37 cellular contexts compared by ENCODE assay signal in genomic region chr1:46367072-46367471, GRCh38.
"Had no signal": no experiment of that assay in that cellular context is flagged by ENCODE, and none has a peak within 500 bp of the region (broad histone marks: within the 10 kb centered on the region; RNA-seq: fewer than 3 reads in every experiment).

No MANE protein-coding gene starts in this region.

- H3K27me3 Mint-ChIP-seq: activated B cell treated with CpG ODN at 0.5 μM for 24 hours; activated CD4-positive, alpha-beta memory T cell treated with anti-CD3 and anti-CD28 coated beads for 36 hours; activated CD4-positive, alpha-beta T cell treated with anti-CD3 and anti-CD28 coated beads for 36 hours; activated CD4-positive, alpha-beta T cell treated with anti-CD3 and anti-CD28 coated beads, Interleukin-2, amount 10 ng/mL, durations not matched to agents 24 days and 14 days; activated CD8-positive, alpha-beta memory T cell treated with anti-CD3 and anti-CD28 coated beads, Interleukin-2, amount 10 ng/mL, durations not matched to agents 7 days and 5 days; activated naive CD4-positive, alpha-beta T cell treated with anti-CD3 and anti-CD28 coated beads, Interleukin-2, amount 50 U/mL, for 24 hours; activated naive CD8-positive, alpha-beta T cell treated with anti-CD3 and anti-CD28 coated beads for 36 hours; activated naive CD8-positive, alpha-beta T cell treated with anti-CD3 and anti-CD28 coated beads, Interleukin-2, amount 50 U/mL, for 24 hours; effector memory CD8-positive, alpha-beta T cell had no signal

- H3K4me3 Mint-ChIP-seq: activated B cell treated with CpG ODN at 0.5 μM for 24 hours; activated CD4-positive, alpha-beta memory T cell treated with anti-CD3 and anti-CD28 coated beads for 36 hours; activated CD4-positive, alpha-beta T cell treated with anti-CD3 and anti-CD28 coated beads for 36 hours; activated CD4-positive, alpha-beta T cell treated with anti-CD3 and anti-CD28 coated beads, Interleukin-2, amount 10 ng/mL, durations not matched to agents 24 days and 14 days; activated CD8-positive, alpha-beta memory T cell treated with anti-CD3 and anti-CD28 coated beads, Interleukin-2, amount 10 ng/mL, durations not matched to agents 7 days and 5 days; activated CD8-positive, alpha-beta T cell treated with anti-CD3 and anti-CD28 coated beads, Interleukin-2, amount 10 ng/mL, durations not matched to agents 7 days and 5 days; activated naive CD4-positive, alpha-beta T cell treated with anti-CD3 and anti-CD28 coated beads for 36 hours; activated naive CD4-positive, alpha-beta T cell treated with anti-CD3 and anti-CD28 coated beads, Interleukin-2, amount 50 U/mL, for 24 hours; activated naive CD8-positive, alpha-beta T cell treated with anti-CD3 and anti-CD28 coated beads for 36 hours; activated naive CD8-positive, alpha-beta T cell treated with anti-CD3 and anti-CD28 coated beads, Interleukin-2, amount 50 U/mL, for 24 hours; activated T-helper 1 cell treated with anti-CD3 and anti-CD28 coated beads, Interleukin-12 subunit alpha, Interleukin-12 subunit beta, Interleukin-2, Interleukin-4 antibody, amounts not matched to agents 30 ng/mL and 10 ng/mL and 1 ng/mL, durations not matched to agents 14 hours and 24 hours and 36 hours; effector memory CD8-positive, alpha-beta T cell had no signal

- H3K4me1 ChIP-seq: esophagus squamous epithelium, gastroesophageal sphincter had no signal

- DNase-seq: activated B cell treated with CpG ODN at 0.5 μM for 24 hours; activated CD4-positive, alpha-beta memory T cell treated with anti-CD3 and anti-CD28 coated beads for 36 hours; activated CD4-positive, alpha-beta T cell treated with anti-CD3 and anti-CD28 coated beads for 36 hours; activated CD4-positive, alpha-beta T cell treated with anti-CD3 and anti-CD28 coated beads, Interleukin-2, amount 10 ng/mL, durations not matched to agents 24 days and 14 days; activated CD4-positive, CD25-positive, alpha-beta regulatory T cell treated with anti-CD3 and anti-CD28 coated beads, Interleukin-2, amount 50 U/mL, for 72 hours; activated CD8-positive, alpha-beta memory T cell treated with anti-CD3 and anti-CD28 coated beads, Interleukin-2, amount 10 ng/mL, durations not matched to agents 7 days and 5 days; activated CD8-positive, alpha-beta memory T cell treated with anti-CD3 and anti-CD28 coated beads, Interleukin-2, amount 50 U/mL, for 4 hours; activated CD8-positive, alpha-beta T cell treated with anti-CD3 and anti-CD28 coated beads, Interleukin-2, amount 10 ng/mL, durations not matched to agents 7 days and 5 days; activated effector memory CD4-positive, alpha-beta T cell treated with anti-CD3 and anti-CD28 coated beads, Interleukin-2, amount 50 U/mL, for 16 hours; activated naive CD4-positive, alpha-beta T cell treated with anti-CD3 and anti-CD28 coated beads for 36 hours; activated naive CD8-positive, alpha-beta T cell treated with anti-CD3 and anti-CD28 coated beads for 36 hours; activated naive CD8-positive, alpha-beta T cell treated with anti-CD3 and anti-CD28 coated beads, Interleukin-2, amount 50 U/mL, for 24 hours; activated T-cell treated with anti-CD3 and anti-CD28 coated beads for 4 hours; activated T-cell treated with anti-CD3 and anti-CD28 coated beads, Interleukin-2, amount 50 U/mL, for 48 hours; amygdala; aorta; body of pancreas; caudate nucleus; cortex of kidney; dermis blood vessel endothelial cell; effector CD4-positive, alpha-beta T cell; effector memory CD8-positive, alpha-beta T cell; esophagus squamous epithelium; foreskin melanocyte; heart right ventricle; T-helper 2 cell had no signal

- H3K4me1 Mint-ChIP-seq: activated naive CD4-positive, alpha-beta T cell treated with anti-CD3 and anti-CD28 coated beads, Interleukin-2, amount 50 U/mL, for 24 hours had no signal

- H3K27me3 ChIP-seq: adrenal gland, body of pancreas, esophagus squamous epithelium, gastroesophageal sphincter, heart right ventricle had no signal

- FAIRE-seq: colon, endometrium, endothelial cell of umbilical vein, TTC549 had no signal

- H3K27ac Mint-ChIP-seq: activated B cell treated with CpG ODN at 0.5 μM for 24 hours; activated CD4-positive, alpha-beta memory T cell treated with anti-CD3 and anti-CD28 coated beads for 36 hours; activated CD4-positive, alpha-beta T cell treated with anti-CD3 and anti-CD28 coated beads for 36 hours; activated CD4-positive, alpha-beta T cell treated with anti-CD3 and anti-CD28 coated beads, Interleukin-2, amount 10 ng/mL, durations not matched to agents 24 days and 14 days; activated CD8-positive, alpha-beta memory T cell treated with anti-CD3 and anti-CD28 coated beads, Interleukin-2, amount 10 ng/mL, durations not matched to agents 7 days and 5 days; activated CD8-positive, alpha-beta T cell treated with anti-CD3 and anti-CD28 coated beads, Interleukin-2, amount 10 ng/mL, durations not matched to agents 7 days and 5 days; activated naive CD4-positive, alpha-beta T cell treated with anti-CD3 and anti-CD28 coated beads for 36 hours; activated naive CD4-positive, alpha-beta T cell treated with anti-CD3 and anti-CD28 coated beads, Interleukin-2, amount 50 U/mL, for 24 hours; activated naive CD8-positive, alpha-beta T cell treated with anti-CD3 and anti-CD28 coated beads for 36 hours; activated naive CD8-positive, alpha-beta T cell treated with anti-CD3 and anti-CD28 coated beads, Interleukin-2, amount 50 U/mL, for 24 hours; activated T-helper 1 cell treated with anti-CD3 and anti-CD28 coated beads, Interleukin-12 subunit alpha, Interleukin-12 subunit beta, Interleukin-2, Interleukin-4 antibody, amounts not matched to agents 30 ng/mL and 10 ng/mL and 1 ng/mL, durations not matched to agents 14 hours and 24 hours and 36 hours; activated T-helper 2 cell treated with anti-CD3 and anti-CD28 coated beads, Interferon-gamma antibody, Interleukin-2, Interleukin-4, amounts not matched to agents 10 μg/mL and 5 μg/mL and 100 μg/mL, durations not matched to agents 14 hours and 24 hours and 36 hours had no signal

- H3K27ac ChIP-seq: adrenal gland, body of pancreas, epithelial cell of prostate, esophagus squamous epithelium, gastroesophageal sphincter, heart right ventricle, VCaP had no signal

- H3K9me3 ChIP-seq: adrenal gland, body of pancreas, esophagus squamous epithelium, gastroesophageal sphincter, heart right ventricle had no signal

- ATAC-seq: activated CD4-positive, alpha-beta T cell treated with anti-CD3 and anti-CD28 coated beads for 36 hours; activated CD8-positive, alpha-beta memory T cell treated with anti-CD3 and anti-CD28 coated beads, Interleukin-2, amount 10 ng/mL, durations not matched to agents 7 days and 5 days; activated CD8-positive, alpha-beta T cell treated with anti-CD3 and anti-CD28 coated beads, Interleukin-2, amount 10 ng/mL, durations not matched to agents 7 days and 5 days; activated naive CD8-positive, alpha-beta T cell treated with anti-CD3 and anti-CD28 coated beads, Interleukin-2, amount 50 U/mL, for 24 hours; body of pancreas; effector memory CD8-positive, alpha-beta T cell; gastroesophageal sphincter; heart right ventricle had no signal

- H3K9me3 Mint-ChIP-seq: activated B cell treated with CpG ODN at 0.5 μM for 24 hours; activated CD4-positive, alpha-beta memory T cell treated with anti-CD3 and anti-CD28 coated beads for 36 hours; activated CD4-positive, alpha-beta T cell treated with anti-CD3 and anti-CD28 coated beads, Interleukin-2, amount 10 ng/mL, durations not matched to agents 24 days and 14 days; activated naive CD4-positive, alpha-beta T cell treated with anti-CD3 and anti-CD28 coated beads for 36 hours; activated naive CD4-positive, alpha-beta T cell treated with anti-CD3 and anti-CD28 coated beads, Interleukin-2, amount 50 U/mL, for 24 hours; activated naive CD8-positive, alpha-beta T cell treated with anti-CD3 and anti-CD28 coated beads for 36 hours; activated naive CD8-positive, alpha-beta T cell treated with anti-CD3 and anti-CD28 coated beads, Interleukin-2, amount 50 U/mL, for 24 hours; activated T-helper 1 cell treated with anti-CD3 and anti-CD28 coated beads, Interleukin-12 subunit alpha, Interleukin-12 subunit beta, Interleukin-2, Interleukin-4 antibody, amounts not matched to agents 30 ng/mL and 10 ng/mL and 1 ng/mL, durations not matched to agents 14 hours and 24 hours and 36 hours; activated T-helper 2 cell treated with anti-CD3 and anti-CD28 coated beads, Interferon-gamma antibody, Interleukin-2, Interleukin-4, amounts not matched to agents 10 μg/mL and 5 μg/mL and 100 μg/mL, durations not matched to agents 14 hours and 24 hours and 36 hours; effector memory CD8-positive, alpha-beta T cell had no signal

- H3K4me3 ChIP-seq: adrenal gland, body of pancreas, esophagus squamous epithelium, gastroesophageal sphincter, heart right ventricle had no signal
